9 cellular contexts compared by ENCODE assay signal in the genomic region with DNA sequence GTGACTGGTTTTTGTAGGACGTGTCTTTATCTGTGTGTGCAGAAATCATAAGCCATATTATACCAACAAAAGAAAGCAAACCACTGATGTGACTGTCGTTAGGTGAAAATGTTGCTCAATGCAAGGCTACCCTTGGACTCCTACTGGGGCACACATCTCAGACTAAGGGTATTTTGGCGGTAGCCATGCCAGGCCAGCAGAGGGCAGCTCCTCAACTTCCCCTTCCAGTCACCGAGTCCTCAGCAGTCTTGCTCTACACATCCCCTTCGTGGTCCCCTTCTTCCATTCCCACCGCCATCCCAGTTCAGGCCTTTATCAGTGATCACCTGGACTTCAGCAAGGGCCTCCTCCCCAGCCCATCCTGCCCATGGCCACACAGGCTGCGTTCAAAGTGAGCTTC.
DNase-seq lines count a peak whose midpoint lies in the region; ATAC-seq, FAIRE-seq and TF ChIP-seq lines count a peak whose summit lies in the region.
"Had no signal": no experiment of that assay in that cellular context is flagged by ENCODE, and none has a peak within 500 bp of the region (broad histone marks: within the 10 kb centered on the region; RNA-seq: fewer than 3 reads in every experiment).

No MANE protein-coding gene starts in this region.

- H3K27ac Mint-ChIP-seq in activated CD8-positive, alpha-beta memory T cell treated with anti-CD3 and anti-CD28 coated beads, Interleukin-2, amount 10 ng/mL, durations not matched to agents 7 days and 5 days: no peak overlapping the region

- H3K27me3 Mint-ChIP-seq in activated CD8-positive, alpha-beta memory T cell treated with anti-CD3 and anti-CD28 coated beads, Interleukin-2, amount 10 ng/mL, durations not matched to agents 7 days and 5 days: peaks cover 19% of the 10 kb centered on the region

- H3K36me3 Mint-ChIP-seq in activated CD8-positive, alpha-beta memory T cell treated with anti-CD3 and anti-CD28 coated beads, Interleukin-2, amount 10 ng/mL, durations not matched to agents 7 days and 5 days: no peaks in the 10 kb centered on the region

- H3K36me3 ChIP-seq in brain microvascular endothelial cell (replicated peaks): no peaks in the 10 kb centered on the region
- H3K36me3 ChIP-seq in small intestine (ENCODE audit: control insufficient read depth in 2 of 2, insufficient read depth in 2 of 2, low read length in 2 of 2): no peaks in the 10 kb centered on the region
- no peaks in the 10 kb centered on the region for H3K36me3 ChIP-seq in body of pancreas (replicated peaks in 1 of 2; ENCODE audit: insufficient read depth in 1 of 2, low read depth in 2 of 2)

- H3K9me3 ChIP-seq in small intestine (ENCODE audit: control insufficient read depth, low read depth) (no peaks in the 10 kb centered on the region), body of pancreas (no peaks in the 10 kb centered on the region)

- peak overlapping the region; percentile 37 for H3K27ac ChIP-seq in brain microvascular endothelial cell
- H3K27ac ChIP-seq in small intestine (ENCODE audit: low read depth in 1 of 2, low read length in 1 of 2): no peak overlapping the region
- H3K27ac ChIP-seq in body of pancreas: no peak overlapping the region

- no peak overlapping the region for H3K4me3 Mint-ChIP-seq in activated CD8-positive, alpha-beta memory T cell treated with anti-CD3 and anti-CD28 coated beads, Interleukin-2, amount 10 ng/mL, durations not matched to agents 7 days and 5 days

- peaks cover 20% of the 10 kb centered on the region for H3K4me1 Mint-ChIP-seq in activated CD8-positive, alpha-beta memory T cell treated with anti-CD3 and anti-CD28 coated beads, Interleukin-2, amount 10 ng/mL, durations not matched to agents 7 days and 5 days

- H3K4me1 ChIP-seq in small intestine (ENCODE audit: control insufficient read depth in 2 of 2, insufficient read depth in 1 of 2, low read depth in 1 of 2, low read length in 1 of 2) (no peaks in the 10 kb centered on the region), body of pancreas (no peaks in the 10 kb centered on the region)

- no peaks in the 10 kb centered on the region for H3K27me3 ChIP-seq in brain microvascular endothelial cell (replicated peaks)
- H3K27me3 ChIP-seq in small intestine (ENCODE audit: control insufficient read depth in 2 of 2, insufficient read depth in 2 of 2, low read length in 2 of 2): no peaks in the 10 kb centered on the region
- H3K27me3 ChIP-seq in body of pancreas: no peaks in the 10 kb centered on the region

- ATAC-seq in activated CD8-positive, alpha-beta memory T cell treated with anti-CD3 and anti-CD28 coated beads, Interleukin-2, amount 10 ng/mL, durations not matched to agents 7 days and 5 days: no peak
- ATAC-seq in body of pancreas: no peak
- no peak for ATAC-seq in HG02610 (IDR thresholded peaks at IDR 0.05; ENCODE audit: unreplicated experiment)

- no peaks in the 10 kb centered on the region for H3K9me3 Mint-ChIP-seq in activated CD8-positive, alpha-beta memory T cell treated with anti-CD3 and anti-CD28 coated beads, Interleukin-2, amount 10 ng/mL, durations not matched to agents 7 days and 5 days (ENCODE audit: low read depth)

- 27 to 48% (median 28%) methylated on average over 7 of the region's 7 CpGs for WGBS in small intestine, 3 donors
- WGBS in body of pancreas, 2 donors: 36 to 44% methylated on average over 7 of the region's 7 CpGs

- CTCF ChIA-PET in activated CD8-positive, alpha-beta memory T cell treated with anti-CD3 and anti-CD28 coated beads, Interleukin-2, amount 10 ng/mL, durations not matched to agents 7 days and 5 days (lab: Charles Lee): interaction anchor here (0.6 to 3.3 kb wide), 19 partner anchors 9 to 816 kb away, joined by 3 to 25 read pairs (median 3); no protein-coding TSS in a partner anchor

- in situ Hi-C loops in brain microvascular endothelial cell (cut with HindIII; ENCODE audit: low pct_ligation_motif_present, low sequenced_read_pairs): no loop called here

- intact Hi-C loops in body of pancreas (cut with DNase I): no loop called here

- peak; percentile 72 for TF ChIP-seq CTCF in brain microvascular endothelial cell (IDR thresholded peaks at IDR 0.05; ENCODE audit: low read depth, low read length, missing control alignments)
- no peak for TF ChIP-seq CTCF in body of pancreas (IDR thresholded peaks at IDR 0.05)

- no peak for FAIRE-seq in small intestine (lab: Jason Lieb, UNC)

- DNase-seq in activated CD8-positive, alpha-beta memory T cell treated with anti-CD3 and anti-CD28 coated beads, Interleukin-2, amount 10 ng/mL, durations not matched to agents 7 days and 5 days: peak; percentile 55
- no peak for DNase-seq in activated CD8-positive, alpha-beta memory T cell treated with anti-CD3 and anti-CD28 coated beads, Interleukin-2, amount 50 U/mL, for 4 hours
- peak; percentile 50 for DNase-seq in NCI-H2171 (lab: John Stamatoyannopoulos, UW)
- peak; percentile 18 for DNase-seq in brain microvascular endothelial cell
- peak; percentile 3 for DNase-seq in small intestine
- no peak for DNase-seq in body of pancreas
- DNase-seq in HK-2 (ENCODE audit: unreplicated experiment): no peak
- DNase-seq: DMS79 had no signal

- no peak for TF ChIP-seq POLR2A in body of pancreas (IDR thresholded peaks at IDR 0.05)

- no peak overlapping the region for H3K4me3 ChIP-seq in brain microvascular endothelial cell (ENCODE audit: low read depth, low read length)
- no peak overlapping the region for H3K4me3 ChIP-seq in small intestine (ENCODE audit: low read depth in 1 of 2, low read length in 2 of 2)
- no peak overlapping the region for H3K4me3 ChIP-seq in body of pancreas

Comparison
In these comparisons a context has a peak if more than half of its experiments do, and no peak if none do; other contexts are left out.
1. DNase-seq: peak in activated CD8-positive, alpha-beta memory T cell treated with anti-CD3 and anti-CD28 coated beads, Interleukin-2, amount 10 ng/mL, durations not matched to agents 7 days and 5 days (single experiment), NCI-H2171 (single experiment), brain microvascular endothelial cell (single experiment) and small intestine (single experiment); none in activated CD8-positive, alpha-beta memory T cell treated with anti-CD3 and anti-CD28 coated beads, Interleukin-2, amount 50 U/mL, for 4 hours (single experiment), body of pancreas (0 of 4) and HK-2 (single experiment).